In the genomic region with DNA sequence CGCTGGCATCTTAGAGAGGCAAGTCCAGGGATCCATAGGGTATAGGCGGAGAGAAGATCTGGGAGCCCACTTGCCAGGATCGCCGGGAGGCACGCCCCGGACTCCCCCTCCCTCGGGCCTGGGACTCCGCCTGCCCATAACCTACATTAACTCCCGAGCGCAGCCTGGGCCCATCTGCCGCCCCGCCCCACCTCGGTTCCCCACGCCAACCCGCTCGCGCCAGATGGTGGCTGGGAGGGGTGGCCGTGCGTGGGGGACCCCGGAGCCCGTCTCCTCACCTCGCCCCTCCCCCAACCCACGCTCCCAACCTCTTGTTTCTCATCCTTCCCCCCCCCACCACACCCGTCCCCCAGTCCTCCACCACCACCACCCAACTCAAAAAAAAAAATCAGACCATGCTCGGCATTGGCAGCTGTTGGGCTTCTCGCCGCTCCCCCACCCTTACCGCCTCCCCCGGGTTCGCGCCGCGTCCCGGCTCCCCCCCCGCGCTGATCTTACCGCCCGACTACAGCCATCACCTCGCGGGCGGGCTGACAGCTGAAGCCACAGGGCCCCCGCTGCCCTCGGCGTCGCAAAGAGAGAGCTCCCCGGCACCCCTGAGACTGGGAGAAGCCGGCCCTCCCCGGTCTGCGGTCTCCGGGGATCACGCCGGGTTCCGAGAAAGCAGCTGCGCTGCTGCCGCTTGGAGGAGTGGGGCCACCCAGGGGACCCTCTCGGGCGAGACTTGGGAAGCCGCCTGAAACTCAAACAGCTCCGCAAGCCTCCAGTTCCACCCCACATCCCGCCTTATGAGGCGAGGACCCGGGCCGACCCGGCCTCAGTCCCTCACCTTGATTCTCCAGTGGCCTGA, we compare ENCODE assay signal across 9 cellular contexts. TPM values are rescaled to one million over a fixed set of nuclear protein-coding genes. Genes with fewer than 3 reads are reported as not detected.
DNase-seq lines count a peak whose midpoint lies in the region; ATAC-seq, FAIRE-seq and TF ChIP-seq lines count a peak whose summit lies in the region.
"Had no signal": no experiment of that assay in that cellular context is flagged by ENCODE, and none has a peak within 500 bp of the region (broad histone marks: within the 10 kb centered on the region; RNA-seq: fewer than 3 reads in every experiment).

No MANE protein-coding gene starts in this region.

- peak overlapping the region; percentile 95 for H3K4me2 ChIP-seq in OCI-LY3 (ENCODE audit: low read length)
- peak overlapping the region; percentile 35 for H3K4me2 ChIP-seq in endothelial cell of umbilical vein (ENCODE audit: insufficient read depth, low read length)

- peak overlapping the region; percentile 88 for H3K4me3 ChIP-seq in OCI-LY3 (ENCODE audit: low read length)
- H3K4me3 ChIP-seq in endothelial cell of umbilical vein (replicated peaks in 1 of 3; ENCODE audit: insufficient read depth in 1 of 3, low read depth in 1 of 3, low read length in 3 of 3), result peak overlapping the region in 1 of 3 experiments; percentile 89
- peak overlapping the region; percentile 56 to 76 (median 65) for H3K4me3 ChIP-seq in gastrocnemius medialis

- CTCF ChIA-PET in endothelial cell of umbilical vein (lab: Charles Lee), result interaction anchor here (1.1 to 12.4 kb wide), 6 partner anchors 10 to 92 kb away, joined by 3 to 260 read pairs (median 110); no protein-coding TSS in a partner anchor

- no peaks in the 10 kb centered on the region for H3K9me1 ChIP-seq in endothelial cell of umbilical vein (replicated peaks; ENCODE audit: control insufficient read depth, extremely low read depth, insufficient read depth, low read length)

- dilution Hi-C loops in endothelial cell of umbilical vein (cut with MboI; ENCODE audit: extremely low pct_ligation_motif_present, low sequenced_read_pairs), result no loop called here

- no TSS peak for BruUV-seq in endothelial cell of umbilical vein (replicated peaks; lab: Mats Ljungman, UMichigan)

- peaks cover 14% of the 10 kb centered on the region for H3K4me1 ChIP-seq in OCI-LY3 (ENCODE audit: low read length)
- peaks cover 25% of the 10 kb centered on the region for H3K4me1 ChIP-seq in endothelial cell of umbilical vein (ENCODE audit: control insufficient read depth, extremely low read depth, insufficient read depth, low read length)
- peaks cover 58 to 68% of the 10 kb centered on the region in 2 donors for H3K4me1 ChIP-seq in gastrocnemius medialis

- ATAC-seq in gastrocnemius medialis (no peak), HG03196 (IDR thresholded peaks at IDR 0.05; ENCODE audit: unreplicated experiment) (no peak), GM21423 (IDR thresholded peaks at IDR 0.05; ENCODE audit: unreplicated experiment) (no peak)

- H3K9ac ChIP-seq in OCI-LY3 (ENCODE audit: low read length) (peak overlapping the region; percentile 54), endothelial cell of umbilical vein (replicated peaks; ENCODE audit: extremely low read depth, insufficient read depth, low read length) (no peak overlapping the region)

- H3K36me3 ChIP-seq in OCI-LY3 (replicated peaks; ENCODE audit: low read depth, low read length), result no peaks in the 10 kb centered on the region
- peaks cover 0 to 7% of the 10 kb centered on the region in 2 experiments for H3K36me3 ChIP-seq in endothelial cell of umbilical vein (ENCODE audit: control insufficient read depth in 2 of 2, extremely low read depth in 1 of 2, insufficient read depth in 2 of 2, low read length in 2 of 2)
- no peaks in the 10 kb centered on the region for H3K36me3 ChIP-seq in gastrocnemius medialis

- POLR2A ChIA-PET in endothelial cell of umbilical vein (lab: Charles Lee), result interaction anchor here (1.5 to 4.2 kb wide), 2 partner anchors 17 to 22 kb away, joined by 8 to 79 read pairs; no protein-coding TSS in a partner anchor

- no peak for TF ChIP-seq CTCF in OCI-LY3 (IDR thresholded peaks at IDR 0.05; ENCODE audit: low read depth, low read length)
- TF ChIP-seq CTCF in endothelial cell of umbilical vein (IDR thresholded peaks at IDR 0.05; ENCODE audit: extremely low read depth in 1 of 2, insufficient read depth in 1 of 2, low read depth in 1 of 2, low read length in 2 of 2), result no peak
- TF ChIP-seq CTCF in gastrocnemius medialis (IDR thresholded peaks at IDR 0.05 in 4 of 5, conservative IDR thresholded peaks at IDR 0.05 in 1 of 5), result no peak

- no peak for FAIRE-seq in endothelial cell of umbilical vein (lab: Jason Lieb, UNC)

- no peaks in the 10 kb centered on the region for H3K9me3 ChIP-seq in OCI-LY3 (ENCODE audit: insufficient read depth, low read length)
- H3K9me3 ChIP-seq in endothelial cell of umbilical vein (replicated peaks; ENCODE audit: control insufficient read depth, insufficient read depth, low read length), result no peaks in the 10 kb centered on the region
- H3K9me3 ChIP-seq in gastrocnemius medialis, result no peaks in the 10 kb centered on the region

- no peaks in the 10 kb centered on the region for H4K20me1 ChIP-seq in OCI-LY3 (ENCODE audit: insufficient read depth, low read length)
- H4K20me1 ChIP-seq in endothelial cell of umbilical vein (replicated peaks; ENCODE audit: control insufficient read depth, extremely low read depth, insufficient read depth, low read length), result no peaks in the 10 kb centered on the region

- TF ChIP-seq POLR2A in endothelial cell of umbilical vein (IDR thresholded peaks at IDR 0.05; ENCODE audit: low read depth, low read length), result no peak
- TF ChIP-seq POLR2A in gastrocnemius medialis (IDR thresholded peaks at IDR 0.05), result no peak

- H3K27me3 ChIP-seq in OCI-LY3 (ENCODE audit: low read depth, low read length) (peaks cover 15% of the 10 kb centered on the region), endothelial cell of umbilical vein (ENCODE audit: control insufficient read depth in 2 of 2, insufficient read depth in 2 of 2, low read length in 2 of 2) (peaks cover 14 to 21% of the 10 kb centered on the region in 2 experiments), gastrocnemius medialis (peaks cover 60 to 72% (median 69%) of the 10 kb centered on the region in 3 donors)

- H3K79me2 ChIP-seq in OCI-LY3 (ENCODE audit: low read length) (no peaks in the 10 kb centered on the region), endothelial cell of umbilical vein (ENCODE audit: control insufficient read depth, insufficient read depth, low read length) (no peaks in the 10 kb centered on the region)

- in situ Hi-C loops in gastrocnemius medialis (cut with MboI; ENCODE audit: low sequenced_read_pairs in 4 of 4), result no loop called here

- peak overlapping the region; percentile 76 for H2AFZ ChIP-seq in OCI-LY3 (ENCODE audit: low read depth, low read length)
- H2AFZ ChIP-seq in endothelial cell of umbilical vein (ENCODE audit: low read depth, low read length), result peak overlapping the region; percentile 29

- intact Hi-C loops in endothelial cell of umbilical vein (cut with micrococcal nuclease) (no loop called here), gastrocnemius medialis (cut with DNase I; ENCODE audit: low total_unique reads) (no loop called here)

- no peak overlapping the region for H3K27ac ChIP-seq in OCI-LY3 (ENCODE audit: low read length)
- H3K27ac ChIP-seq in endothelial cell of umbilical vein (ENCODE audit: insufficient read depth, low read depth, low read length), result no peak overlapping the region
- H3K27ac ChIP-seq in gastrocnemius medialis, result peak overlapping the region in 3 of 4 donors; percentile 46 to 74 (median 47)
- H3K27ac ChIP-seq: C4-2B had no signal

- DNase-seq in NCI-H1105 treated with DMSO at 0.1 percent for 48 hours (lab: John Stamatoyannopoulos, UW) (peak; percentile 29), NCI-H1105 (lab: John Stamatoyannopoulos, UW) (no peak), endothelial cell of umbilical vein (ENCODE audit: low read depth, low spot score) (no peak), gastrocnemius medialis (no peak), NCI-H2029 treated with DMSO at 0.1 percent for 48 hours (lab: John Stamatoyannopoulos, UW) (no peak)

RNA-seq across cellular contexts. Expression of gene DLL4, which starts 1.4 kb away (rescaled TPM):
- total RNA-seq in endothelial cell of umbilical vein (55.2 and 75.8 TPM in 2 replicates), gastrocnemius medialis (10 to 100 TPM in 2 of 4 donors, 1 to 10 TPM in 2; 5.9 to 15.7 (median 8.9) TPM)
- 25.5 and 57.8 TPM in 2 replicates for polyA plus RNA-seq in endothelial cell of umbilical vein
- 26.3 and 26.9 TPM in 2 replicates for polyA plus RNA-seq in endothelial cell of umbilical vein (2011; cell fraction: cytosol; rRNA removed)
- 173 and 179 TPM in 2 replicates for polyA plus RNA-seq in endothelial cell of umbilical vein (2011; cell fraction: nucleus; rRNA removed)
- 3.9 and 5.5 TPM in 2 replicates for polyA plus RNA-seq in endothelial cell of umbilical vein (2012)
- 41.3 and 85.8 TPM in 2 replicates for polyA minus RNA-seq in endothelial cell of umbilical vein
- polyA minus RNA-seq in endothelial cell of umbilical vein (2011; cell fraction: cytosol; rRNA and poly(A)+ RNA removed), result 7.6 TPM
- 142 and 155 TPM in 2 replicates for polyA minus RNA-seq in endothelial cell of umbilical vein (2011; cell fraction: nucleus; rRNA and poly(A)+ RNA removed)

RNA-seq across cellular contexts. Expression of gene CHAC1, which starts 25.5 kb away (rescaled TPM):
- total RNA-seq in endothelial cell of umbilical vein, result 4.6 and 5.6 TPM in 2 replicates
- 18.9 and 25.7 TPM in 2 replicates for polyA plus RNA-seq in endothelial cell of umbilical vein
- polyA plus RNA-seq in endothelial cell of umbilical vein (2011; cell fraction: cytosol; rRNA removed), result 13.1 and 22.6 TPM in 2 replicates
- polyA plus RNA-seq in endothelial cell of umbilical vein (2011; cell fraction: nucleus; rRNA removed), result 25.1 and 29.0 TPM in 2 replicates
- 3.2 and 4.3 TPM in 2 replicates for polyA plus RNA-seq in endothelial cell of umbilical vein (2012)
- 10.6 and 13.9 TPM in 2 replicates for polyA minus RNA-seq in endothelial cell of umbilical vein
- 31.1 TPM for polyA minus RNA-seq in endothelial cell of umbilical vein (2011; cell fraction: cytosol; rRNA and poly(A)+ RNA removed)
- polyA minus RNA-seq in endothelial cell of umbilical vein (2011; cell fraction: nucleus; rRNA and poly(A)+ RNA removed), result 22.0 and 32.1 TPM in 2 replicates
- 100 to 1,000 TPM in 3 of 4 donors, 10 to 100 TPM in 1; 93.4 to 320 (median 139) TPM for total RNA-seq in gastrocnemius medialis

RNA-seq across cellular contexts. Expression of gene VPS18, which starts 33.5 kb away (rescaled TPM):
- total RNA-seq in endothelial cell of umbilical vein, result 32.8 and 33.3 TPM in 2 replicates
- 29.3 and 34.1 TPM in 2 replicates for polyA plus RNA-seq in endothelial cell of umbilical vein
- polyA plus RNA-seq in endothelial cell of umbilical vein (2011; cell fraction: cytosol; rRNA removed), result 19.1 and 21.5 TPM in 2 replicates
- 24.1 and 25.4 TPM in 2 replicates for polyA plus RNA-seq in endothelial cell of umbilical vein (2011; cell fraction: nucleus; rRNA removed)
- polyA plus RNA-seq in endothelial cell of umbilical vein (2012), result 22.5 and 22.6 TPM in 2 replicates
- 50.3 and 70.1 TPM in 2 replicates for polyA minus RNA-seq in endothelial cell of umbilical vein
- 41.5 TPM for polyA minus RNA-seq in endothelial cell of umbilical vein (2011; cell fraction: cytosol; rRNA and poly(A)+ RNA removed)
- polyA minus RNA-seq in endothelial cell of umbilical vein (2011; cell fraction: nucleus; rRNA and poly(A)+ RNA removed), result 20.5 and 25.5 TPM in 2 replicates
- total RNA-seq in gastrocnemius medialis, result 10 to 100 TPM; 18.5 to 26.1 (median 19.3) TPM

RNA-seq across cellular contexts. Expression of gene RHOV, which starts 53.7 kb away (rescaled TPM):
- total RNA-seq in endothelial cell of umbilical vein, result 0.18 and 0.20 TPM in 2 replicates
- 0.15 and 0.19 TPM in 2 replicates for polyA plus RNA-seq in endothelial cell of umbilical vein
- 0.04 and 0.08 TPM in 2 replicates for polyA plus RNA-seq in endothelial cell of umbilical vein (2011; cell fraction: cytosol; rRNA removed)
- polyA plus RNA-seq in endothelial cell of umbilical vein (2011; cell fraction: nucleus; rRNA removed), result 1.1 TPM in 2 replicates
- 0.23 and 0.35 TPM in 2 replicates for polyA plus RNA-seq in endothelial cell of umbilical vein (2012)
- polyA minus RNA-seq in endothelial cell of umbilical vein, result 0.15 TPM in 1 of 2 replicates, not detected in the other
- polyA minus RNA-seq in endothelial cell of umbilical vein (2011; cell fraction: cytosol; rRNA and poly(A)+ RNA removed), result 29.2 TPM
- polyA minus RNA-seq in endothelial cell of umbilical vein (2011; cell fraction: nucleus; rRNA and poly(A)+ RNA removed), result 0.38 and 0.96 TPM in 2 replicates
- not detected for total RNA-seq in gastrocnemius medialis

Comparison
In these comparisons a context has a peak if more than half of its experiments do, and no peak if none do; other contexts are left out.
1. H3K27ac ChIP-seq: peak in gastrocnemius medialis (3 of 4); none in OCI-LY3 (single experiment) and endothelial cell of umbilical vein (single experiment).
2. RNA of gene CHAC1, which starts 25.5 kb away (total RNA-seq): 93.4 to 320 TPM in gastrocnemius medialis; 4.6 to 5.6 TPM in endothelial cell of umbilical vein; every median in the first group is over 10 times any median in the second.